Comparison of ENCODE assay signal across 8 cellular contexts in the genomic region with DNA sequence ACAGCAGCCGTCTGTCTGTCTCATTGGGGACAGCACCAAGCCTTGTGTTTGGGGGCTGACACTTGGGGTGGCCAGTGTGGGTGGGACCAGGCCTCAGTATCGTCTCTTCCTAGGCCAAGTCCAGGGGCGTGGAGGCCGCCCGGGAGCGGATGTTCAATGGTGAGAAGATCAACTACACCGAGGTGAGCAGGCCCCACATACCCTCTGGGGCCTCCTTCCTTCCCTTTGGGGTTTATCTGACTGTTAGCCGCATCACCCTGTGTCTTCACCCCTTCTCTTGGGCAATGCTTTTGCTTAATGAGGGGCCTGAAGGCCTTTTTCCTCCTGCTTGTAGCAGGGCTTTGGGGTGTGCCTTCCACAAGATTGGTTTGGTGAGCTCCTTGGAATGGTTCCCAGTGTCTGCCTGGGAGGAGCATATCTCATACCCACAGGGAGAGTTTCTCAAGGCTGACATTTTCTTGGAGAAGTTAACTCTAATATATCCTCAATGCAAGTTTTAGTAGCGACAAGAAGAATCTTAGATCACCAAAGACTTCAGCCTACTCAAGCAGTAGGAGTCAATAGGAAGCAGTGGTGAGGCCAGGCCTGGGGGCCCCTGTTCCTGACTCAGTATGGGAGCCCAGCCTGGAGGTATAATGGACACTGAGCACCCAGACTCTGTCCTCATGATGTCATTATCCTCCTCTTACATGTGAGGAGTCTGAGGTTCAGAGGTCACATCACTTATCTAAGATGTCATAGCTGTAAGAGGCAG. TPM values are rescaled to one million over a fixed set of nuclear protein-coding genes. Genes with fewer than 3 reads are reported as not detected.
DNase-seq lines count a peak whose midpoint lies in the region; ATAC-seq and TF ChIP-seq lines count a peak whose summit lies in the region.

No MANE protein-coding gene starts in this region.

- peaks cover 3% of the 10 kb centered on the region for H3K27me3 Mint-ChIP-seq in progenitor cell of endocrine pancreas

- H3K27ac Mint-ChIP-seq in progenitor cell of endocrine pancreas: no peak overlapping the region

- DNase-seq in EH (ENCODE audit: low read depth) (peak; percentile 77), NOMO-1 (lab: John Stamatoyannopoulos, UW; ENCODE audit: unreplicated experiment in 2 of 2) (peak; percentile 72 to 81), dorsolateral prefrontal cortex (no peak), progenitor cell of endocrine pancreas (ENCODE audit: low spot score, unreplicated experiment) (no peak), NCI-H345 (lab: John Stamatoyannopoulos, UW) (no peak)
- DNase-seq in effector memory CD4-positive, alpha-beta T cell: no peak
- DNase-seq in stimulated activated CD4-positive, alpha-beta T cell treated with anti-CD3 and anti-CD28 coated beads, Interleukin-1b, Interleukin-23, amount 100 ng/mL, for 48 hours: no peak

- no peak for TF ChIP-seq CTCF in dorsolateral prefrontal cortex (IDR thresholded peaks at IDR 0.05 in 54 of 56, conservative IDR thresholded peaks at IDR 0.05 in 2 of 56; ENCODE audit: low read depth in 1 of 56, partially characterized antibody in 56 of 56)
- TF ChIP-seq CTCF in progenitor cell of endocrine pancreas (IDR thresholded peaks at IDR 0.05; ENCODE audit: unreplicated experiment): no peak

- H3K9me3 ChIP-seq in effector memory CD4-positive, alpha-beta T cell (ENCODE audit: control insufficient read depth, low read length): no peaks in the 10 kb centered on the region

- H3K9me3 Mint-ChIP-seq in progenitor cell of endocrine pancreas (ENCODE audit: low read depth): no peaks in the 10 kb centered on the region

- peak overlapping the region in 6 of 59 donors; percentile 7 to 91 (median 84) for H3K27ac ChIP-seq in dorsolateral prefrontal cortex
- no peak overlapping the region for H3K27ac ChIP-seq in effector memory CD4-positive, alpha-beta T cell (ENCODE audit: insufficient read depth, low read length, poor library complexity, severe bottlenecking)

- peaks cover 9% of the 10 kb centered on the region for H3K36me3 Mint-ChIP-seq in progenitor cell of endocrine pancreas (ENCODE audit: insufficient read depth)

- H3K36me3 ChIP-seq in effector memory CD4-positive, alpha-beta T cell (ENCODE audit: control insufficient read depth, insufficient read depth, low read length): peaks cover 39% of the 10 kb centered on the region

- H3K4me3 ChIP-seq in dorsolateral prefrontal cortex: peak overlapping the region in 54 of 59 donors; percentile 68 to 99 (median 94)
- no peak overlapping the region for H3K4me3 ChIP-seq in effector memory CD4-positive, alpha-beta T cell (ENCODE audit: insufficient read depth, low read depth, low read length, poor library complexity, severe bottlenecking)

- H3K4me1 ChIP-seq in effector memory CD4-positive, alpha-beta T cell (ENCODE audit: control insufficient read depth, insufficient read depth, low read length, poor library complexity, severe bottlenecking): peaks cover 18% of the 10 kb centered on the region

- peaks cover 11% of the 10 kb centered on the region for H3K4me1 Mint-ChIP-seq in progenitor cell of endocrine pancreas (ENCODE audit: low read depth)

- ATAC-seq in HG02981 (IDR thresholded peaks at IDR 0.05; ENCODE audit: unreplicated experiment): no peak

- intact Hi-C loops in dorsolateral prefrontal cortex (cut with DNase I): loop anchor here in 1 of 2 donors (5.0 kb wide), 1 partner anchor 60 kb away; a partner anchor contains a TSS

- H3K4me3 Mint-ChIP-seq in progenitor cell of endocrine pancreas (ENCODE audit: low read depth): peak overlapping the region; percentile 94

- no peaks in the 10 kb centered on the region for H3K27me3 ChIP-seq in dorsolateral prefrontal cortex
- no peaks in the 10 kb centered on the region for H3K27me3 ChIP-seq in effector memory CD4-positive, alpha-beta T cell (replicated peaks; ENCODE audit: control insufficient read depth, insufficient read depth, low read length, poor library complexity, severe bottlenecking)

RNA-seq across cellular contexts. Expression of a gene that starts 1.9 kb away (rescaled TPM):
- total RNA-seq in dorsolateral prefrontal cortex: 100 to 1,000 TPM; 264 to 683 (median 537) TPM
- 147 and 150 TPM in 2 replicates for total RNA-seq in progenitor cell of endocrine pancreas

RNA-seq across cellular contexts. Expression of a gene that starts 37.4 kb away (rescaled TPM):
- total RNA-seq in dorsolateral prefrontal cortex (10 to 100 TPM in 94 of 120 experiments, 1 to 10 TPM in 26; 5.0 to 24.8 (median 12.6) TPM), progenitor cell of endocrine pancreas (18.1 and 20.1 TPM in 2 replicates)

Comparison
In these comparisons a context has a peak if more than half of its experiments do, and no peak if none do; other contexts are left out.
1. DNase-seq: peak in EH (single experiment) and NOMO-1 (2 of 2); none in dorsolateral prefrontal cortex (0 of 10), progenitor cell of endocrine pancreas (single experiment), effector memory CD4-positive, alpha-beta T cell (0 of 3), NCI-H345 (single experiment) and stimulated activated CD4-positive, alpha-beta T cell treated with anti-CD3 and anti-CD28 coated beads, Interleukin-1b, Interleukin-23, amount 100 ng/mL, for 48 hours (single experiment).